ENCODE assay signal across 9 cellular contexts in the genomic region with DNA sequence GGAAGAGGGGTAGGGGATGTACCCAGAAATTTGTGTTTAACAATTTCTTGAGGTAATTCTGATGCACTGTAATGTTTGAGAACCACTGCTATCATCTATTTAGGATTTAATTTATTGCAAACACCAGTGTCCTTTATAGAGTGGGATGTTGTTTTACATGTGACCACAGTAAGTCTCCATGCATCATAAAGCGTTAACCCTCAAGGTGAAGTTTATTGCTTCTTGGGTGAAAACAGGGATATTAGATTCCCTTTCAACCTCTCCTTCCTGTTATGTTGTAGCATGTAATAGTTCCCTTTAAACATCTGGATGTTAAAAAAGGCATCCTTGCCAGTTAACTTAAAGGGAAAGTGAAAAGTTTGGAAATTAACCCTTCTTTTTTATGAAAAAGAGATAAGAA.
"Had no signal": no experiment of that assay in that cellular context is flagged by ENCODE, and none has a peak within 500 bp of the region (broad histone marks: within the 10 kb centered on the region; RNA-seq: fewer than 3 reads in every experiment).

No MANE protein-coding gene starts in this region.

- H3K27ac ChIP-seq: HL-60 had no signal

- DNase-seq: H9, HCEC 1CT, HFFc6, KG1 had no signal

- H2AFZ ChIP-seq: GM23338 had no signal

- FAIRE-seq: H1, H54, HepG2 had no signal

- H3K4me3 ChIP-seq: GM23338 had no signal

- H3K4me2 ChIP-seq: GM23338 had no signal

- ATAC-seq: GM23338, HepG2 had no signal
